In the genomic region with DNA sequence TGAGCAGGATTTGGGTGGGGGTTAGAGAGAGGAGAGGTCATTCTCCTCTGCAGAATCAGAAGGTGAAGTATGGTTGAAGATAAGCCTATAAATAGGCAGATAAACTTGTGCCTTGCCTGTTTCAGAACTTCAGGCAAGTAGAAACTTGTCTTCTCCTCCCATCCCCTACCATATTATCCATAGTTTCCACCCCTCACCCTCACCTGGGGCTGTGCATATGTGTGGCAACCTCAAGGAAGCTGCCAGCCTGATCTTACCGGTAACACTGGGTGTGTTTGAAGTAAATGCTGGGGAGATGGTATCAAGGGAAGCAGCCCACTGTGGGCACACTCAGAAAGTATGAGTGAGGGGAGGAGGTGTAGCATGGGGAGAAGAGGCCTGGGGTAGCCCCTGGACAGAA, we compare ENCODE assay signal across 23 cellular contexts. TPM values are rescaled to one million over a fixed set of nuclear protein-coding genes. Genes with fewer than 3 reads are reported as not detected.
"Had no signal": no experiment of that assay in that cellular context is flagged by ENCODE, and none has a peak within 500 bp of the region (broad histone marks: within the 10 kb centered on the region; RNA-seq: fewer than 3 reads in every experiment).

No MANE protein-coding gene starts in this region.

- H3K27ac Mint-ChIP-seq: activated CD4-positive, alpha-beta T cell treated with anti-CD3 and anti-CD28 coated beads, Interleukin-2, amount 10 ng/mL, durations not matched to agents 7 days and 5 days; activated CD8-positive, alpha-beta T cell treated with anti-CD3 and anti-CD28 coated beads, Interleukin-2, amount 10 ng/mL, durations not matched to agents 7 days and 5 days; activated naive CD8-positive, alpha-beta T cell treated with anti-CD3 and anti-CD28 coated beads, Interleukin-2, amount 10 ng/mL, durations not matched to agents 7 days and 5 days; activated T-cell treated with anti-CD3 and anti-CD28 coated beads, Interleukin-2, amount 50 U/mL, for 24 hours; activated T-helper 2 cell treated with anti-CD3 and anti-CD28 coated beads, Interferon-gamma antibody, Interleukin-2, Interleukin-4, amounts not matched to agents 10 μg/mL and 5 μg/mL and 100 μg/mL, durations not matched to agents 14 hours and 24 hours and 36 hours; stimulated activated naive CD8-positive, alpha-beta T cell treated with anti-CD3 and anti-CD28 coated beads, Interleukin-15, Interleukin-2, amounts not matched to agents 100 ng/mL and 50 ng/mL, for 24 hours had no signal

- H3K27me3 Mint-ChIP-seq: activated T-cell treated with anti-CD3 and anti-CD28 coated beads, Interleukin-2, amount 50 U/mL, for 24 hours; stimulated activated naive CD8-positive, alpha-beta T cell treated with anti-CD3 and anti-CD28 coated beads, Interleukin-15, Interleukin-2, amounts not matched to agents 100 ng/mL and 50 ng/mL, for 24 hours had no signal

- ATAC-seq: activated CD8-positive, alpha-beta T cell treated with anti-CD3 and anti-CD28 coated beads, Interleukin-2, amount 10 ng/mL, durations not matched to agents 7 days and 5 days; body of pancreas; left lobe of liver had no signal

- H3K9me3 Mint-ChIP-seq: activated CD4-positive, alpha-beta T cell treated with anti-CD3 and anti-CD28 coated beads, Interleukin-2, amount 10 ng/mL, durations not matched to agents 7 days and 5 days; activated naive CD8-positive, alpha-beta T cell treated with anti-CD3 and anti-CD28 coated beads, Interleukin-2, amount 10 ng/mL, durations not matched to agents 7 days and 5 days; activated T-cell treated with anti-CD3 and anti-CD28 coated beads, Interleukin-2, amount 50 U/mL, for 24 hours; activated T-helper 2 cell treated with anti-CD3 and anti-CD28 coated beads, Interferon-gamma antibody, Interleukin-2, Interleukin-4, amounts not matched to agents 10 μg/mL and 5 μg/mL and 100 μg/mL, durations not matched to agents 14 hours and 24 hours and 36 hours; neural crest cell; stimulated activated naive CD8-positive, alpha-beta T cell treated with anti-CD3 and anti-CD28 coated beads, Interleukin-15, Interleukin-2, amounts not matched to agents 100 ng/mL and 50 ng/mL, for 24 hours had no signal

- H3K4me3 Mint-ChIP-seq: activated CD4-positive, alpha-beta T cell treated with anti-CD3 and anti-CD28 coated beads, Interleukin-2, amount 10 ng/mL, durations not matched to agents 7 days and 5 days; activated CD8-positive, alpha-beta T cell treated with anti-CD3 and anti-CD28 coated beads, Interleukin-2, amount 10 ng/mL, durations not matched to agents 7 days and 5 days; activated naive CD8-positive, alpha-beta T cell treated with anti-CD3 and anti-CD28 coated beads, Interleukin-2, amount 10 ng/mL, durations not matched to agents 7 days and 5 days; activated T-cell treated with anti-CD3 and anti-CD28 coated beads, Interleukin-2, amount 50 U/mL, for 24 hours; neural crest cell; stimulated activated naive CD8-positive, alpha-beta T cell treated with anti-CD3 and anti-CD28 coated beads, Interleukin-15, Interleukin-2, amounts not matched to agents 100 ng/mL and 50 ng/mL, for 24 hours had no signal

- H3K27ac ChIP-seq: body of pancreas, coronary artery, prostate gland, right atrium auricular region, transverse colon, uterus had no signal

- H3K4me1 ChIP-seq: body of pancreas, prostate gland, transverse colon, uterus had no signal

- H3K4me1 Mint-ChIP-seq: activated CD4-positive, alpha-beta T cell treated with anti-CD3 and anti-CD28 coated beads, Interleukin-2, amount 10 ng/mL, durations not matched to agents 7 days and 5 days had no signal

- DNase-seq: activated CD4-positive, alpha-beta T cell treated with anti-CD3 and anti-CD28 coated beads, Interleukin-2, amount 10 ng/mL, durations not matched to agents 7 days and 5 days; activated CD8-positive, alpha-beta T cell treated with anti-CD3 and anti-CD28 coated beads, Interleukin-2, amount 10 ng/mL, durations not matched to agents 7 days and 5 days; activated naive CD4-positive, alpha-beta T cell treated with Interleukin-2 at 50 U/mL for 16 hours; activated naive CD8-positive, alpha-beta T cell treated with anti-CD3 and anti-CD28 coated beads, Interleukin-2, amount 10 ng/mL, durations not matched to agents 7 days and 5 days; activated T-cell treated with anti-CD3 and anti-CD28 coated beads, Interleukin-2, amount 50 U/mL, for 24 hours; amygdala; body of pancreas; foreskin fibroblast; glutamatergic neuron; hypothalamus; kidney; stimulated activated CD4-positive, alpha-beta T cell treated with anti-CD3 and anti-CD28 coated beads, Interleukin-2, amount 100 ng/mL, for 24 hours; T-helper 9 cell; transverse colon; uterus had no signal

- H3K36me3 Mint-ChIP-seq: activated naive CD8-positive, alpha-beta T cell treated with anti-CD3 and anti-CD28 coated beads, Interleukin-2, amount 10 ng/mL, durations not matched to agents 7 days and 5 days had no signal

- H3K4me3 ChIP-seq: body of pancreas, coronary artery, prostate gland, right atrium auricular region, transverse colon, uterus had no signal

- H3K36me3 ChIP-seq: right atrium auricular region, transverse colon, uterus had no signal

- H3K9me3 ChIP-seq: body of pancreas, prostate gland, right atrium auricular region, transverse colon, uterus had no signal

- H3K27me3 ChIP-seq: body of pancreas, right atrium auricular region, transverse colon, uterus had no signal

RNA-seq across cellular contexts. Expression of a gene that starts 14.5 kb away (rescaled TPM):
- total RNA-seq: activated CD8-positive, alpha-beta T cell treated with anti-CD3 and anti-CD28 coated beads, Interleukin-2, amount 10 ng/mL, durations not matched to agents 7 days and 5 days; activated T-helper 2 cell treated with anti-CD3 and anti-CD28 coated beads, Interferon-gamma antibody, Interleukin-2, Interleukin-4, amounts not matched to agents 10 μg/mL and 5 μg/mL and 100 μg/mL, durations not matched to agents 14 hours and 24 hours and 36 hours; lung microvascular endothelial cell had no signal

RNA-seq across cellular contexts. Expression of a gene that starts 48.0 kb away (rescaled TPM):
- total RNA-seq: body of pancreas, lung microvascular endothelial cell, prostate gland, right atrium auricular region, transverse colon, uterus had no signal
